8 cellular contexts compared by ENCODE assay signal in genomic region chr19:6480843-6481415, GRCh38. TPM values are rescaled to one million over a fixed set of nuclear protein-coding genes. Genes with fewer than 3 reads are reported as not detected.
DNase-seq lines count a peak whose midpoint lies in the region; ATAC-seq and TF ChIP-seq lines count a peak whose summit lies in the region.

No MANE protein-coding gene starts in this region.

- WGBS in SK-N-SH (ENCODE audit: low lambda C conversion rate): 62% methylated on average over 10 of the region's 10 CpGs

- POLR2A ChIA-PET in SK-N-SH (lab: Yijun Ruan, JAX): interaction anchor here (0.6 kb wide), 1 partner anchor 210 kb away, joined by 3 read pairs; no protein-coding TSS in a partner anchor

- H3K9me3 ChIP-seq in MM.1S (replicated peaks; ENCODE audit: insufficient read depth, low read length) (no peaks in the 10 kb centered on the region), SK-N-SH (no peaks in the 10 kb centered on the region)

- H3K79me2 ChIP-seq in MM.1S (ENCODE audit: low read length) (0 out of 2 replicates have a peak, but pooled peaks cover 4% of the 10 kb centered on the region), SK-N-SH (ENCODE audit: insufficient read depth) (no peaks in the 10 kb centered on the region)

- peaks cover 28% of the 10 kb centered on the region for H3K36me3 Mint-ChIP-seq in central memory CD8-positive, alpha-beta T cell (ENCODE audit: insufficient read depth)
- H3K36me3 Mint-ChIP-seq in stimulated activated effector memory CD8-positive, alpha-beta T cell treated with anti-CD3 and anti-CD28 coated beads, Interleukin-12 subunit alpha, Interleukin-12 subunit beta, amount 100 ng/mL, for 72 hours: peaks cover 22% of the 10 kb centered on the region

- H3K36me3 ChIP-seq in MM.1S (replicated peaks; ENCODE audit: insufficient read depth, low read length): no peaks in the 10 kb centered on the region
- no peaks in the 10 kb centered on the region for H3K36me3 ChIP-seq in SK-N-SH (replicated peaks in 1 of 2; ENCODE audit: control insufficient read depth in 1 of 2, insufficient read depth in 2 of 2, low read length in 1 of 2)

- H3K27ac ChIP-seq in MM.1S (ENCODE audit: low read length) (peak overlapping the region; percentile 16; the same call in 1 of the 2 replicates), SK-N-SH (ENCODE audit: low read depth in 2 of 2, low read length in 1 of 2) (no peak overlapping the region)

- peak overlapping the region; percentile 74 for H3K4me3 ChIP-seq in MM.1S (ENCODE audit: low read length)
- no peak overlapping the region for H3K4me3 ChIP-seq in SK-N-SH (ENCODE audit: low read depth in 2 of 2, low read length in 1 of 2)

- TF ChIP-seq CTCF in MM.1S (IDR thresholded peaks at IDR 0.05; ENCODE audit: low read length): no peak
- no peak for TF ChIP-seq CTCF in SK-N-SH (IDR thresholded peaks at IDR 0.05)

- peak overlapping the region; percentile 80 for H3K4me3 Mint-ChIP-seq in central memory CD8-positive, alpha-beta T cell
- peak overlapping the region; percentile 79 for H3K4me3 Mint-ChIP-seq in stimulated activated effector memory CD8-positive, alpha-beta T cell treated with anti-CD3 and anti-CD28 coated beads, Interleukin-12 subunit alpha, Interleukin-12 subunit beta, amount 100 ng/mL, for 72 hours

- no peaks in the 10 kb centered on the region for H3F3A ChIP-seq in MM.1S (ENCODE audit: insufficient read depth, low read length)
- H3F3A ChIP-seq in SK-N-SH (replicated peaks; ENCODE audit: insufficient read depth): no peaks in the 10 kb centered on the region

- no peak for TF ChIP-seq EP300 in SK-N-SH (IDR thresholded peaks at IDR 0.05; ENCODE audit: borderline replicate concordance in 1 of 2, low read depth in 1 of 2, low read length in 1 of 2)

- no peak for TF ChIP-seq RAD21 in SK-N-SH (IDR thresholded peaks at IDR 0.05; ENCODE audit: low read length)

- H3K9me3 Mint-ChIP-seq in central memory CD8-positive, alpha-beta T cell: no peaks in the 10 kb centered on the region
- no peaks in the 10 kb centered on the region for H3K9me3 Mint-ChIP-seq in stimulated activated effector memory CD8-positive, alpha-beta T cell treated with anti-CD3 and anti-CD28 coated beads, Interleukin-12 subunit alpha, Interleukin-12 subunit beta, amount 100 ng/mL, for 72 hours

- peaks cover 11% of the 10 kb centered on the region for H3K4me1 ChIP-seq in MM.1S (ENCODE audit: low read length)
- H3K4me1 ChIP-seq in SK-N-SH (ENCODE audit: control insufficient read depth in 1 of 2, insufficient read depth in 2 of 2, low read depth in 1 of 2, low read length in 1 of 2): peaks cover 0 to 6% of the 10 kb centered on the region in 2 experiments; a peak in 1 of 4 replicates

- in situ Hi-C loops in KBM-7 (cut with MboI; ENCODE audit: low pct_unique_long_range_greater_than_20kb, low sequenced_read_pairs): no loop called here

- H3K27me3 Mint-ChIP-seq in central memory CD8-positive, alpha-beta T cell: no peaks in the 10 kb centered on the region

- CTCF ChIA-PET in SK-N-SH (lab: Yijun Ruan, JAX): interaction anchor here (0.8 to 1.8 kb wide), 4 partner anchors 10 to 36 kb away, joined by 3 to 14 read pairs (median 3); partner anchors contain the start of gene TUBB4A

- H3K4me2 ChIP-seq in MM.1S (ENCODE audit: low read depth, low read length) (peak overlapping the region; percentile 83), SK-N-SH (no peak overlapping the region)

- H3K9me2 ChIP-seq in MM.1S (replicated peaks; ENCODE audit: insufficient read depth, low read length) (no peaks in the 10 kb centered on the region), SK-N-SH (no peaks in the 10 kb centered on the region)

- H3K9ac ChIP-seq in MM.1S (ENCODE audit: low read length) (peak overlapping the region; percentile 82), SK-N-SH (no peak overlapping the region)

- peak overlapping the region; percentile 86 for H3K27ac Mint-ChIP-seq in central memory CD8-positive, alpha-beta T cell (ENCODE audit: low read depth)
- H3K27ac Mint-ChIP-seq in stimulated activated effector memory CD8-positive, alpha-beta T cell treated with anti-CD3 and anti-CD28 coated beads, Interleukin-12 subunit alpha, Interleukin-12 subunit beta, amount 100 ng/mL, for 72 hours: peak overlapping the region; percentile 98

- H4K20me1 ChIP-seq in MM.1S (ENCODE audit: insufficient read depth, low read length): no peaks in the 10 kb centered on the region
- no peaks in the 10 kb centered on the region for H4K20me1 ChIP-seq in SK-N-SH (ENCODE audit: insufficient read depth)

- peaks cover 39% of the 10 kb centered on the region for H3K4me1 Mint-ChIP-seq in central memory CD8-positive, alpha-beta T cell
- peaks cover 41% of the 10 kb centered on the region for H3K4me1 Mint-ChIP-seq in stimulated activated effector memory CD8-positive, alpha-beta T cell treated with anti-CD3 and anti-CD28 coated beads, Interleukin-12 subunit alpha, Interleukin-12 subunit beta, amount 100 ng/mL, for 72 hours

- H3K27me3 ChIP-seq in MM.1S (replicated peaks; ENCODE audit: insufficient read depth, low read length): no peaks in the 10 kb centered on the region
- H3K27me3 ChIP-seq in SK-N-SH (ENCODE audit: insufficient read depth): peaks cover under 1% of the 10 kb centered on the region; the same call in 1 of the 2 replicates

- no peak for DNase-seq in MM.1S
- DNase-seq in central memory CD8-positive, alpha-beta T cell (ENCODE audit: low spot score in 2 of 2): no peak
- no peak for DNase-seq in stimulated activated effector memory CD8-positive, alpha-beta T cell treated with anti-CD3 and anti-CD28 coated beads, Interleukin-12 subunit alpha, Interleukin-12 subunit beta, amount 100 ng/mL, for 72 hours (ENCODE audit: low spot score in 2 of 2)
- no peak for DNase-seq in NCI-H1694 (lab: John Stamatoyannopoulos, UW)
- no peak for DNase-seq in KBM-7
- no peak for DNase-seq in SK-N-SH

- ATAC-seq in GM18867 (IDR thresholded peaks at IDR 0.05; ENCODE audit: unreplicated experiment): peak; percentile 5
- ATAC-seq in central memory CD8-positive, alpha-beta T cell (replicated peaks; ENCODE audit: extremely low read depth, poor library complexity, severe bottlenecking): peak; percentile 27
- peak; percentile 61 for ATAC-seq in stimulated activated effector memory CD8-positive, alpha-beta T cell treated with anti-CD3 and anti-CD28 coated beads, Interleukin-12 subunit alpha, Interleukin-12 subunit beta, amount 100 ng/mL, for 72 hours
- no peak for ATAC-seq in HG03460 (IDR thresholded peaks at IDR 0.05; ENCODE audit: unreplicated experiment)

- H2AFZ ChIP-seq in MM.1S (ENCODE audit: low read length): peak overlapping the region; percentile 93
- no peak overlapping the region for H2AFZ ChIP-seq in SK-N-SH (ENCODE audit: low read depth)

TF ChIP-seq in SK-N-SH, 30 proteins besides CTCF, POLR2A, EP300 and RAD21:
- TF ChIP-seq CHD2 (IDR thresholded peaks at IDR 0.05; ENCODE audit: low read length, partially characterized antibody) (no peak), NFIC (IDR thresholded peaks at IDR 0.05; ENCODE audit: borderline replicate concordance) (no peak), MAX (IDR thresholded peaks at IDR 0.05; ENCODE audit: low read depth) (no peak), TEAD4 (IDR thresholded peaks at IDR 0.05; ENCODE audit: borderline replicate concordance, insufficient read depth) (no peak), IRF3 (IDR thresholded peaks at IDR 0.05; ENCODE audit: low read depth, low read length) (no peak)

RNA-seq across cellular contexts. Expression of gene DENND1C, which starts 0.7 kb away (rescaled TPM):
- polyA plus RNA-seq in SK-N-SH (2012; rRNA removed): 0.05 and 0.11 TPM in 2 replicates
- 0.03 and 0.04 TPM in 2 replicates for polyA plus RNA-seq in SK-N-SH (2012; cell fraction: cytosol; rRNA removed)
- 0.08 and 0.12 TPM in 2 replicates for polyA plus RNA-seq in SK-N-SH (2012; cell fraction: nucleus; rRNA removed)

RNA-seq across cellular contexts. Expression of gene CRB3, which starts 16.9 kb away (rescaled TPM):
- polyA plus RNA-seq in SK-N-SH (2012; rRNA removed): not detected in 2 replicates
- polyA plus RNA-seq in SK-N-SH (2012; cell fraction: cytosol; rRNA removed): 0.01 TPM in 1 of 2 replicates, not detected in the other
- polyA plus RNA-seq in SK-N-SH (2012; cell fraction: nucleus; rRNA removed): 0.06 TPM in 1 of 2 replicates, not detected in the other

RNA-seq across cellular contexts. Expression of gene TUBB4A, which starts 21.2 kb away (rescaled TPM):
- polyA plus RNA-seq in SK-N-SH (2012; rRNA removed): 2.3 and 4.5 TPM in 2 replicates
- 2.3 and 3.9 TPM in 2 replicates for polyA plus RNA-seq in SK-N-SH (2012; cell fraction: cytosol; rRNA removed)
- 2.4 and 3.2 TPM in 2 replicates for polyA plus RNA-seq in SK-N-SH (2012; cell fraction: nucleus; rRNA removed)

RNA-seq across cellular contexts. Expression of gene SLC25A23, which starts 21.3 kb away (rescaled TPM):
- 9.4 and 10.9 TPM in 2 replicates for polyA plus RNA-seq in SK-N-SH (2012; rRNA removed)
- polyA plus RNA-seq in SK-N-SH (2012; cell fraction: cytosol; rRNA removed): 6.3 and 9.1 TPM in 2 replicates
- 27.1 and 28.0 TPM in 2 replicates for polyA plus RNA-seq in SK-N-SH (2012; cell fraction: nucleus; rRNA removed)

RNA-seq across cellular contexts. Expression of gene SLC25A41, which starts 47.4 kb away (rescaled TPM):
- polyA plus RNA-seq in SK-N-SH (2012; rRNA removed): 0.06 and 0.12 TPM in 2 replicates
- 0.03 and 0.05 TPM in 2 replicates for polyA plus RNA-seq in SK-N-SH (2012; cell fraction: cytosol; rRNA removed)
- 0.25 and 0.31 TPM in 2 replicates for polyA plus RNA-seq in SK-N-SH (2012; cell fraction: nucleus; rRNA removed)
